ENCODE assay signal across 8 cellular contexts in the genomic region with DNA sequence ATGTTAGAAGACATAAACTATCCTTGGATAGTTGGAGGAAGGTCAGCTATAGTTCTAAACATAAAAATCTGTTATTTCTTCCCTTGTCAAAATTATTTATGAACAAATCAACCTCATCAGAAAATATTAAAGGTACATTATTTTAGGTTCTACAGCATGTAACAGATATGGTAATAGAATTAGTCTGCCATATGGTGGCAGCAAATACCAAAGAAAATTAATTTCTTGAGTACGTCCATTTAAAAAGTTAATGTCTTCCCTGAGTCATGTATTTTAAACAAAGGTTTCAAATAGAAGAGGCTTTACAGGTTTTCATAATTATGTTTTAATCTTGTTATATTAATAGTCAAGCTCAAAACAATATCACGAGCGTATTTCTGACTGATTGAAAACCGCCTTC. TPM values are rescaled to one million over a fixed set of nuclear protein-coding genes. Genes with fewer than 3 reads are reported as not detected.
DNase-seq lines count a peak whose midpoint lies in the region; ATAC-seq and TF ChIP-seq lines count a peak whose summit lies in the region.

No MANE protein-coding gene starts in this region.

- H3K9me3 ChIP-seq in ascending aorta, result no peaks in the 10 kb centered on the region

- DNase-seq in CD1c-positive myeloid dendritic cell (ENCODE audit: extremely low spot score), result peak; percentile 45
- DNase-seq in ascending aorta (ENCODE audit: low spot score in 2 of 2), result no peak
- peak; percentile 49 for DNase-seq in kidney tubule cell (ENCODE audit: low spot score)
- no peak for DNase-seq in Calu3
- no peak for DNase-seq in HPDE6-E6E7 (ENCODE audit: extremely low spot score)

- H3K27ac ChIP-seq in ascending aorta, result no peak overlapping the region

- TF ChIP-seq CTCF in ascending aorta (IDR thresholded peaks at IDR 0.05) (peak; percentile 20 to 49 (median 28)), Calu3 (IDR thresholded peaks at IDR 0.05; ENCODE audit: unreplicated experiment) (no peak)

- TF ChIP-seq POLR2A in GM18505 (IDR thresholded peaks at IDR 0.05; ENCODE audit: borderline replicate concordance, extremely low read depth, insufficient read depth, insufficient read length), result no peak

- no peaks in the 10 kb centered on the region for H3K4me1 ChIP-seq in ascending aorta

- intact Hi-C loops in ascending aorta (cut with DNase I), result loop anchor here (2.0 to 5.0 kb wide), 3 partner anchors 232 to 432 kb away; a partner anchor contains a TSS
- intact Hi-C loops in Calu3 (cut with micrococcal nuclease; ENCODE audit: unreplicated experiment), result loop anchor here (2.0 kb wide), 2 partner anchors 237 to 431 kb away; no protein-coding TSS in a partner anchor

- no peaks in the 10 kb centered on the region for H3K27me3 Mint-ChIP-seq in Calu3 (ENCODE audit: unreplicated experiment)

- ATAC-seq in HG03432 (IDR thresholded peaks at IDR 0.05; ENCODE audit: unreplicated experiment), result peak; percentile 37
- no peak for ATAC-seq in GM21381 (IDR thresholded peaks at IDR 0.05; ENCODE audit: unreplicated experiment)
- no peak for ATAC-seq in GM18505 (IDR thresholded peaks at IDR 0.05; ENCODE audit: unreplicated experiment)

- H3K9me3 Mint-ChIP-seq in Calu3 (ENCODE audit: low read depth, unreplicated experiment), result no peaks in the 10 kb centered on the region

- H3K36me3 ChIP-seq in ascending aorta, result no peaks in the 10 kb centered on the region

- no peaks in the 10 kb centered on the region for H3K27me3 ChIP-seq in ascending aorta

- no TSS peak for BruUV-seq in Calu3 (replicated peaks; lab: Mats Ljungman, UMichigan)

- H3K27ac Mint-ChIP-seq in Calu3 (ENCODE audit: unreplicated experiment), result no peak overlapping the region

- H3K4me3 ChIP-seq in ascending aorta, result no peak overlapping the region

- H3K4me1 Mint-ChIP-seq in Calu3 (ENCODE audit: low read depth, unreplicated experiment), result peaks cover 17% of the 10 kb centered on the region

- H3K36me3 Mint-ChIP-seq in Calu3 (ENCODE audit: insufficient read depth, unreplicated experiment), result no peaks in the 10 kb centered on the region

- H3K4me3 Mint-ChIP-seq in Calu3 (ENCODE audit: low read depth, unreplicated experiment), result no peak overlapping the region

- CTCF ChIA-PET in Calu3 (lab: Charles Lee), result no interaction called here

RNA-seq across cellular contexts. Expression of a gene that starts 17.9 kb away (rescaled TPM):
- total RNA-seq in ascending aorta (19.7 TPM), Calu3 (2022) (54.2 and 57.7 TPM in 2 replicates)

Comparison
In these comparisons a context has a peak if more than half of its experiments do, and no peak if none do; other contexts are left out.
1. DNase-seq: peak in CD1c-positive myeloid dendritic cell (single experiment) and kidney tubule cell (single experiment); none in ascending aorta (0 of 2), Calu3 (single experiment) and HPDE6-E6E7 (single experiment).